In the genomic region with DNA sequence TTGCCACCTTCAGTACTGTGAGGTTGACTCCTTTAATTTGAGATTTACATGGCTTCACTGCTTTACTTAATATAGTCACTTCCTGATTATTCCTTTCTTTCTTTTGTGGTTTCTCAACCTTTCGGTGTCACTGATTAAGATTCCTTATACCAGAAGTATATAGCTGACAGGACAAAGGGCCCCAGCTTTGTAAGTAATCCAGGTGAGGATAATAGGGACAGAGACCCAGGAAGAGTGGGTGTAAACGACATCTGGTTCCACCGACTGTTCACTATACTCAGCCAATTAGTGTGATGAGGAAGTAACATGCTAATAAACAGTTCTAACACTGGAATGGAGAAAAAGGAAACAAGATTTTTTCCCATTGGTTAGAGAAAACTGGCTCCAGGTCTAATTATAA, we compare ENCODE assay signal across 19 cellular contexts.
DNase-seq lines count a peak whose midpoint lies in the region; ATAC-seq and TF ChIP-seq lines count a peak whose summit lies in the region.
"Had no signal": no experiment of that assay in that cellular context is flagged by ENCODE, and none has a peak within 500 bp of the region (broad histone marks: within the 10 kb centered on the region; RNA-seq: fewer than 3 reads in every experiment).

No MANE protein-coding gene starts in this region.

- ATAC-seq in WTC11 = peak; percentile 30; the same call in 1 of the 2 replicates
- ATAC-seq: SK-N-SH treated with all-trans-retinoic acid at 6 μM for 48 hours had no signal

- H3K4me1 Mint-ChIP-seq in activated naive CD4-positive, alpha-beta T cell treated with anti-CD3 and anti-CD28 coated beads, Interleukin-2, amount 50 U/mL, for 24 hours = peaks cover 54% of the 10 kb centered on the region
- H3K4me1 Mint-ChIP-seq in WTC11 = peaks cover 9% of the 10 kb centered on the region

- no peak overlapping the region for H3K9ac ChIP-seq in neuronal stem cell (ENCODE audit: low read depth, low read length, poor library complexity)

- H3K23ac ChIP-seq in neuronal stem cell (ENCODE audit: low read depth, low read length, poor library complexity) = no peak overlapping the region

- H4K8ac ChIP-seq in neuronal stem cell (ENCODE audit: low read depth, low read length) = no peak overlapping the region

- H3K27ac ChIP-seq in neuronal stem cell (replicated peaks; ENCODE audit: low read length) = peak overlapping the region; percentile 70
- H3K27ac ChIP-seq: Peyer's patch had no signal

- no peak overlapping the region for H2AFZ ChIP-seq in neuronal stem cell (ENCODE audit: low read length)

- H3K9me3 Mint-ChIP-seq in activated naive CD4-positive, alpha-beta T cell treated with anti-CD3 and anti-CD28 coated beads, Interleukin-2, amount 50 U/mL, for 24 hours = no peaks in the 10 kb centered on the region
- H3K9me3 Mint-ChIP-seq in WTC11 = no peaks in the 10 kb centered on the region
- H3K9me3 Mint-ChIP-seq: CD4-positive, CD25-positive, alpha-beta regulatory T cell had no signal

- no peaks in the 10 kb centered on the region for H3K9me3 ChIP-seq in neuronal stem cell (replicated peaks in 1 of 2; ENCODE audit: control insufficient read depth in 2 of 2, insufficient read depth in 1 of 2, low read depth in 1 of 2, low read length in 2 of 2)
- H3K9me3 ChIP-seq: MG63, Peyer's patch had no signal

- no peak overlapping the region for H3K4me2 ChIP-seq in neuronal stem cell (ENCODE audit: insufficient read depth, low read length, poor library complexity, severe bottlenecking)

- no peak overlapping the region for H2BK12ac ChIP-seq in neuronal stem cell (ENCODE audit: low read length)

- no peak overlapping the region for H3K18ac ChIP-seq in neuronal stem cell (ENCODE audit: low read length)

- no peaks in the 10 kb centered on the region for H3K36me3 ChIP-seq in neuronal stem cell (replicated peaks in 1 of 2; ENCODE audit: control insufficient read depth in 2 of 2, insufficient read depth in 2 of 2, low read length in 2 of 2)
- H3K36me3 ChIP-seq: MG63, Peyer's patch had no signal

- no peaks in the 10 kb centered on the region for H3K27me3 Mint-ChIP-seq in activated naive CD4-positive, alpha-beta T cell treated with anti-CD3 and anti-CD28 coated beads, Interleukin-2, amount 50 U/mL, for 24 hours
- H3K27me3 Mint-ChIP-seq in WTC11 (ENCODE audit: low read depth) = no peaks in the 10 kb centered on the region
- H3K27me3 Mint-ChIP-seq: CD4-positive, CD25-positive, alpha-beta regulatory T cell had no signal

- no CpG with 5 or more reads among the region's 3 CpGs for WGBS in neuronal stem cell (ENCODE audit: extremely low coverage in 2 of 2, insufficient read length in 2 of 2, insufficient replicate concordance in 1 of 2), 2 donors

- H2BK120ac ChIP-seq in neuronal stem cell (ENCODE audit: low read depth, low read length) = no peak overlapping the region

- peaks cover 0 to 15% of the 10 kb centered on the region in 2 donors for H3K4me1 ChIP-seq in neuronal stem cell (ENCODE audit: control insufficient read depth in 2 of 2, insufficient read depth in 1 of 2, low read depth in 1 of 2, low read length in 2 of 2)
- H3K4me1 ChIP-seq: Peyer's patch had no signal

- H3K14ac ChIP-seq in neuronal stem cell (ENCODE audit: low read length) = no peak overlapping the region

- no peak for DNase-seq in activated naive CD4-positive, alpha-beta T cell (lab: John Stamatoyannopoulos, UW)
- DNase-seq in NCI-H1694 treated with DMSO at 0.1 percent for 48 hours (lab: John Stamatoyannopoulos, UW) (peak; percentile 36), WTC11 (ENCODE audit: low spot score) (no peak), neuronal stem cell (ENCODE audit: low spot score) (no peak), NCI-H2107 (lab: John Stamatoyannopoulos, UW) (no peak), foreskin melanocyte (no peak)
- no peak for DNase-seq in activated CD8-positive, alpha-beta memory T cell treated with anti-CD3 and anti-CD28 coated beads, Interleukin-2, amount 50 U/mL, for 4 hours
- DNase-seq: CD4-positive, CD25-positive, alpha-beta regulatory T cell; DMS53; GF-D8; MG63; NCI-H1048; NCI-H1417 treated with DMSO at 0.1 percent for 48 hours; NCI-H2029 treated with DMSO at 0.1 percent for 48 hours; NCI-H446; NCI-H774; Peyer's patch had no signal

- POLR2A ChIA-PET in WTC11 (lab: Charles Lee) = no interaction called here

- no peaks in the 10 kb centered on the region for H3K27me3 ChIP-seq in neuronal stem cell (ENCODE audit: control insufficient read depth in 3 of 3, insufficient read depth in 3 of 3, low read depth in 1 of 3, low read length in 3 of 3)
- H3K27me3 ChIP-seq: MG63, Peyer's patch had no signal

- H2AK5ac ChIP-seq in neuronal stem cell (ENCODE audit: low read depth, low read length) = no peak overlapping the region

- H3K79me1 ChIP-seq in neuronal stem cell (ENCODE audit: low read depth, low read length) = no peaks in the 10 kb centered on the region

- H3K27ac Mint-ChIP-seq in activated naive CD4-positive, alpha-beta T cell treated with anti-CD3 and anti-CD28 coated beads, Interleukin-2, amount 50 U/mL, for 24 hours = peak overlapping the region; percentile 8
- no peak overlapping the region for H3K27ac Mint-ChIP-seq in WTC11
- H3K27ac Mint-ChIP-seq: CD4-positive, CD25-positive, alpha-beta regulatory T cell had no signal

- no peak overlapping the region for H3K4me3 ChIP-seq in neuronal stem cell (ENCODE audit: low read length in 2 of 2)
- H3K4me3 ChIP-seq: MG63, Peyer's patch had no signal

- H3K36me3 Mint-ChIP-seq in activated naive CD4-positive, alpha-beta T cell treated with anti-CD3 and anti-CD28 coated beads, Interleukin-2, amount 50 U/mL, for 24 hours = peaks cover 7% of the 10 kb centered on the region
- H3K36me3 Mint-ChIP-seq in WTC11 = no peaks in the 10 kb centered on the region
- H3K36me3 Mint-ChIP-seq: CD4-positive, CD25-positive, alpha-beta regulatory T cell had no signal

- H2BK15ac ChIP-seq in neuronal stem cell (ENCODE audit: low read length) = no peak overlapping the region

- H2BK5ac ChIP-seq in neuronal stem cell (ENCODE audit: low read length) = no peak overlapping the region

- H3K4ac ChIP-seq in neuronal stem cell (ENCODE audit: low read length) = no peak overlapping the region

- no peak overlapping the region for H4K91ac ChIP-seq in neuronal stem cell (ENCODE audit: low read depth, low read length, poor library complexity)

- TF ChIP-seq CTCF in WTC11 (IDR thresholded peaks at IDR 0.05) = no peak

- H3K4me3 Mint-ChIP-seq in activated naive CD4-positive, alpha-beta T cell treated with anti-CD3 and anti-CD28 coated beads, Interleukin-2, amount 50 U/mL, for 24 hours = no peak overlapping the region
- no peak overlapping the region for H3K4me3 Mint-ChIP-seq in WTC11
- H3K4me3 Mint-ChIP-seq: CD4-positive, CD25-positive, alpha-beta regulatory T cell had no signal

- CTCF ChIA-PET in WTC11 (lab: Charles Lee) = no interaction called here

TF ChIP-seq in WTC11, 78 proteins besides CTCF, POLR2A, EP300 and RAD21 (continues in another document):
- TF ChIP-seq, protein P1, sequence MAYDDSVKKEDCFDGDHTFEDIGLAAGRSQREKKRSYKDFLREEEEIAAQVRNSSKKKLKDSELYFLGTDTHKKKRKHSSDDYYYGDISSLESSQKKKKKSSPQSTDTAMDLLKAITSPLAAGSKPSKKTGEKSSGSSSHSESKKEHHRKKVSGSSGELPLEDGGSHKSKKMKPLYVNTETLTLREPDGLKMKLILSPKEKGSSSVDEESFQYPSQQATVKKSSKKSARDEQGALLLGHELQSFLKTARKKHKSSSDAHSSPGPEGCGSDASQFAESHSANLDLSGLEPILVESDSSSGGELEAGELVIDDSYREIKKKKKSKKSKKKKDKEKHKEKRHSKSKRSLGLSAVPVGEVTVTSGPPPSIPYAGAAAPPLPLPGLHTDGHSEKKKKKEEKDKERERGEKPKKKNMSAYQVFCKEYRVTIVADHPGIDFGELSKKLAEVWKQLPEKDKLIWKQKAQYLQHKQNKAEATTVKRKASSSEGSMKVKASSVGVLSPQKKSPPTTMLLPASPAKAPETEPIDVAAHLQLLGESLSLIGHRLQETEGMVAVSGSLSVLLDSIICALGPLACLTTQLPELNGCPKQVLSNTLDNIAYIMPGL (CRISPR knock-in tag; IDR thresholded peaks at IDR 0.05) = no peak
- no peak for TF ChIP-seq ZBTB21 (CRISPR knock-in tag; IDR thresholded peaks at IDR 0.05; ENCODE audit: borderline replicate concordance)
- TF ChIP-seq, protein P2, sequence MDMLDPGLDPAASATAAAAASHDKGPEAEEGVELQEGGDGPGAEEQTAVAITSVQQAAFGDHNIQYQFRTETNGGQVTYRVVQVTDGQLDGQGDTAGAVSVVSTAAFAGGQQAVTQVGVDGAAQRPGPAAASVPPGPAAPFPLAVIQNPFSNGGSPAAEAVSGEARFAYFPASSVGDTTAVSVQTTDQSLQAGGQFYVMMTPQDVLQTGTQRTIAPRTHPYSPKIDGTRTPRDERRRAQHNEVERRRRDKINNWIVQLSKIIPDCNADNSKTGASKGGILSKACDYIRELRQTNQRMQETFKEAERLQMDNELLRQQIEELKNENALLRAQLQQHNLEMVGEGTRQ (CRISPR knock-in tag; IDR thresholded peaks at IDR 0.05) = no peak
- TF ChIP-seq RORB (CRISPR knock-in tag; IDR thresholded peaks at IDR 0.05) = no peak
- TF ChIP-seq, protein P3, sequence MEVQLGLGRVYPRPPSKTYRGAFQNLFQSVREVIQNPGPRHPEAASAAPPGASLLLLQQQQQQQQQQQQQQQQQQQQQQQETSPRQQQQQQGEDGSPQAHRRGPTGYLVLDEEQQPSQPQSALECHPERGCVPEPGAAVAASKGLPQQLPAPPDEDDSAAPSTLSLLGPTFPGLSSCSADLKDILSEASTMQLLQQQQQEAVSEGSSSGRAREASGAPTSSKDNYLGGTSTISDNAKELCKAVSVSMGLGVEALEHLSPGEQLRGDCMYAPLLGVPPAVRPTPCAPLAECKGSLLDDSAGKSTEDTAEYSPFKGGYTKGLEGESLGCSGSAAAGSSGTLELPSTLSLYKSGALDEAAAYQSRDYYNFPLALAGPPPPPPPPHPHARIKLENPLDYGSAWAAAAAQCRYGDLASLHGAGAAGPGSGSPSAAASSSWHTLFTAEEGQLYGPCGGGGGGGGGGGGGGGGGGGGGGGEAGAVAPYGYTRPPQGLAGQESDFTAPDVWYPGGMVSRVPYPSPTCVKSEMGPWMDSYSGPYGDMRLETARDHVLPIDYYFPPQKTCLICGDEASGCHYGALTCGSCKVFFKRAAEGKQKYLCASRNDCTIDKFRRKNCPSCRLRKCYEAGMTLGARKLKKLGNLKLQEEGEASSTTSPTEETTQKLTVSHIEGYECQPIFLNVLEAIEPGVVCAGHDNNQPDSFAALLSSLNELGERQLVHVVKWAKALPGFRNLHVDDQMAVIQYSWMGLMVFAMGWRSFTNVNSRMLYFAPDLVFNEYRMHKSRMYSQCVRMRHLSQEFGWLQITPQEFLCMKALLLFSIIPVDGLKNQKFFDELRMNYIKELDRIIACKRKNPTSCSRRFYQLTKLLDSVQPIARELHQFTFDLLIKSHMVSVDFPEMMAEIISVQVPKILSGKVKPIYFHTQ (CRISPR knock-in tag; IDR thresholded peaks at IDR 0.05) = no peak
- no peak for TF ChIP-seq EMX1 (CRISPR knock-in tag; IDR thresholded peaks at IDR 0.05)
